1 cellular context compared by ENCODE assay signal in genomic region chr14:57268161-57269067, GRCh38.
TF ChIP-seq lines count a peak whose summit lies in the region.

Gene AP5M1 (plus strand): TSS chr14:57268971. CDS start chr14:57269315, 344 bp downstream.
Gene EXOC5 (minus strand): TSS chr14:57268905. CDS start chr14:57268648, 257 bp downstream.

TF ChIP-seq in HEK293, 187 proteins besides CTCF, POLR2A, EP300 and RAD21 (continued from another document and continues in another):
- TF ChIP-seq ZNF488 (tag by site-specific recombination; IDR thresholded peaks at IDR 0.05) (no peak), ZNF394 (tag by site-specific recombination; IDR thresholded peaks at IDR 0.05; ENCODE audit: borderline replicate concordance) (peak; percentile 69), ZNF426 (tag by site-specific recombination; IDR thresholded peaks at IDR 0.05) (no peak), ZFP69B (tag by site-specific recombination; IDR thresholded peaks at IDR 0.05) (peak; percentile 99), SCRT1 (tag by site-specific recombination; IDR thresholded peaks at IDR 0.05; ENCODE audit: borderline replicate concordance) (no peak), HOXA7 (CRISPR knock-in tag; IDR thresholded peaks at IDR 0.05; ENCODE audit: borderline replicate concordance) (no peak), ZNF248 (tag by site-specific recombination; IDR thresholded peaks at IDR 0.05) (no peak), PATZ1 (tag by site-specific recombination; IDR thresholded peaks at IDR 0.05) (peak; percentile 70), ZNF174 (tag by site-specific recombination; IDR thresholded peaks at IDR 0.05) (no peak), ZNF223 (tag by site-specific recombination; IDR thresholded peaks at IDR 0.05) (no peak), ZSCAN4 (tag by site-specific recombination; IDR thresholded peaks at IDR 0.05) (no peak), ZNF514 (tag by site-specific recombination; IDR thresholded peaks at IDR 0.05) (no peak), ZNF843 (tag by site-specific recombination; IDR thresholded peaks at IDR 0.05) (no peak), ZNF76 (tag by site-specific recombination; IDR thresholded peaks at IDR 0.05; ENCODE audit: borderline replicate concordance, low read depth) (peak; percentile 87), ZBTB10 (tag by site-specific recombination; IDR thresholded peaks at IDR 0.05) (peak; percentile 33; the same call in 1 of the 2 replicates), SETDB1 (IDR thresholded peaks at IDR 0.05; ENCODE audit: insufficient read length, low read length) (no peak), ZNF785 (tag by site-specific recombination; IDR thresholded peaks at IDR 0.05) (no peak), ZNF324 (tag by site-specific recombination; IDR thresholded peaks at IDR 0.05) (0 out of 2 replicates have a peak, but pooled peaks have one; percentile 55), ZNF639 (tag by site-specific recombination; IDR thresholded peaks at IDR 0.05) (no peak), BCL11A (tag by site-specific recombination; IDR thresholded peaks at IDR 0.05; ENCODE audit: low read depth) (no peak), ZSCAN30 (tag by site-specific recombination; IDR thresholded peaks at IDR 0.05) (no peak; the same call in 1 of the 2 replicates), ZNF518A (tag by site-specific recombination; conservative IDR thresholded peaks at IDR 0.05; ENCODE audit: low read depth) (peak; percentile 71), ZNF169 (tag by site-specific recombination; IDR thresholded peaks at IDR 0.05) (no peak), ZNF658 (tag by site-specific recombination; IDR thresholded peaks at IDR 0.05) (no peak), ZNF837 (tag by site-specific recombination; IDR thresholded peaks at IDR 0.05) (no peak), SP7 (tag by site-specific recombination; IDR thresholded peaks at IDR 0.05) (peak; percentile 64), ZNF571 (tag by site-specific recombination; IDR thresholded peaks at IDR 0.05) (no peak), ZNF473 (tag by site-specific recombination; IDR thresholded peaks at IDR 0.05) (no peak), ZNF530 (tag by site-specific recombination; IDR thresholded peaks at IDR 0.05; ENCODE audit: low read depth) (no peak), ZNF211 (tag by site-specific recombination; IDR thresholded peaks at IDR 0.05; ENCODE audit: low read depth) (no peak), KLF17 (tag by site-specific recombination; IDR thresholded peaks at IDR 0.05) (peak; percentile 74), ZNF623 (tag by site-specific recombination; IDR thresholded peaks at IDR 0.05) (no peak), ZNF391 (tag by site-specific recombination; IDR thresholded peaks at IDR 0.05; ENCODE audit: borderline replicate concordance, low read depth) (no peak), ZNF558 (tag by site-specific recombination; IDR thresholded peaks at IDR 0.05) (no peak), RBAK (tag by site-specific recombination; IDR thresholded peaks at IDR 0.05) (no peak), ZNF2 (tag by site-specific recombination; IDR thresholded peaks at IDR 0.05) (no peak; the same call in 1 of the 2 replicates), ZIC2 (tag by site-specific recombination; IDR thresholded peaks at IDR 0.05) (peak; percentile 86), ZNF311 (tag by site-specific recombination; IDR thresholded peaks at IDR 0.05; ENCODE audit: borderline replicate concordance) (no peak), ZBTB44 (tag by site-specific recombination; IDR thresholded peaks at IDR 0.05) (no peak), ZNF792 (tag by site-specific recombination; IDR thresholded peaks at IDR 0.05) (no peak), ZNF37A (tag by site-specific recombination; IDR thresholded peaks at IDR 0.05) (no peak), KLF7 (tag by site-specific recombination; IDR thresholded peaks at IDR 0.05; ENCODE audit: borderline replicate concordance) (peak; percentile 45), ZNF521 (tag by site-specific recombination; IDR thresholded peaks at IDR 0.05) (no peak), ZBTB21 (tag by site-specific recombination; IDR thresholded peaks at IDR 0.05) (peak; percentile 14; the same call in 1 of the 2 replicates), ZNF621 (tag by site-specific recombination; IDR thresholded peaks at IDR 0.05) (no peak), ZNF221 (tag by site-specific recombination; IDR thresholded peaks at IDR 0.05; ENCODE audit: borderline replicate concordance) (no peak), ZNF280D (tag by site-specific recombination; IDR thresholded peaks at IDR 0.05) (no peak)
